ENCODE assay signal across 8 cellular contexts in genomic region chr1:206706298-206706791, GRCh38. TPM values are rescaled to one million over a fixed set of nuclear protein-coding genes. Genes with fewer than 3 reads are reported as not detected.
A peak's percentile ranks its signal among the peaks of the same experiment; 100 is the strongest.
DNase-seq lines count a peak whose midpoint lies in the region; ATAC-seq and TF ChIP-seq lines count a peak whose summit lies in the region.

No MANE protein-coding gene starts in this region.

- no peaks in the 10 kb centered on the region for H3K9me3 ChIP-seq in esophagus squamous epithelium
- no peaks in the 10 kb centered on the region for H3K9me3 ChIP-seq in skeletal muscle satellite cell (replicated peaks; ENCODE audit: low read length)

- WGBS in esophagus squamous epithelium, 2 donors, result 20 to 31% methylated on average over 5 to 7 of the region's 11 CpGs

- DNase-seq in Daoy (ENCODE audit: low read depth) (peak; percentile 73), NCI-H69 (lab: John Stamatoyannopoulos, UW) (peak; percentile 84), esophagus squamous epithelium (lab: John Stamatoyannopoulos, UW) (no peak), NCI-H2196 (lab: John Stamatoyannopoulos, UW; ENCODE audit: unreplicated experiment) (no peak), dermis blood vessel endothelial cell (no peak)

- peaks cover 33 to 92% (median 67%) of the 10 kb centered on the region in 3 donors for H3K4me1 ChIP-seq in esophagus squamous epithelium
- H3K4me1 ChIP-seq in skeletal muscle satellite cell (ENCODE audit: control insufficient read depth, insufficient read depth, low read length), result peaks cover 53% of the 10 kb centered on the region

- TF ChIP-seq CTCF in esophagus squamous epithelium (IDR thresholded peaks at IDR 0.05), result no peak

- ATAC-seq in GM18858 (IDR thresholded peaks at IDR 0.05; ENCODE audit: unreplicated experiment) (no peak), HG02938 (IDR thresholded peaks at IDR 0.05; ENCODE audit: unreplicated experiment) (no peak)

- peak overlapping the region; percentile 30 to 40 (median 34) for H3K27ac ChIP-seq in esophagus squamous epithelium

- H3K4me2 ChIP-seq in skeletal muscle satellite cell (ENCODE audit: low read length), result peak overlapping the region; percentile 53

- peak overlapping the region; percentile 19 for H3K9ac ChIP-seq in skeletal muscle satellite cell (ENCODE audit: low read depth, low read length)

- H3K27me3 ChIP-seq in esophagus squamous epithelium, result no peaks in the 10 kb centered on the region
- no peaks in the 10 kb centered on the region for H3K27me3 ChIP-seq in skeletal muscle satellite cell (ENCODE audit: control insufficient read depth, insufficient read depth, low read length)

- H3K36me3 ChIP-seq in esophagus squamous epithelium (no peaks in the 10 kb centered on the region), skeletal muscle satellite cell (ENCODE audit: insufficient read depth, low read length) (no peaks in the 10 kb centered on the region)

- no peak overlapping the region for H3K4me3 ChIP-seq in esophagus squamous epithelium
- H3K4me3 ChIP-seq in skeletal muscle satellite cell (ENCODE audit: low read length), result peak overlapping the region; percentile 29

- intact Hi-C loops in esophagus squamous epithelium (cut with DNase I), result no loop called here

- no peak for TF ChIP-seq POLR2A in esophagus squamous epithelium (IDR thresholded peaks at IDR 0.05)

RNA-seq across cellular contexts. Expression of gene MAPKAPK2, which starts 21.6 kb away (rescaled TPM):
- total RNA-seq in Daoy (2014; rRNA removed; shearing (Covaris generic)), result 28.8 and 32.0 TPM in 2 replicates
- total RNA-seq in esophagus squamous epithelium, result 10 to 100 TPM; 37.8 to 50.7 (median 43.2) TPM
- total RNA-seq in skeletal muscle satellite cell (2012; rRNA removed), result 20.8 and 29.5 TPM in 2 replicates
- total RNA-seq in dermis blood vessel endothelial cell, result 33.7 and 50.8 TPM in 2 replicates

Comparison
In these comparisons a context has a peak if more than half of its experiments do, and no peak if none do; other contexts are left out.
1. DNase-seq: peak in Daoy (single experiment) and NCI-H69 (single experiment); none in esophagus squamous epithelium (single experiment), NCI-H2196 (single experiment) and dermis blood vessel endothelial cell (single experiment).